1 cellular context compared by ENCODE assay signal in the genomic region with DNA sequence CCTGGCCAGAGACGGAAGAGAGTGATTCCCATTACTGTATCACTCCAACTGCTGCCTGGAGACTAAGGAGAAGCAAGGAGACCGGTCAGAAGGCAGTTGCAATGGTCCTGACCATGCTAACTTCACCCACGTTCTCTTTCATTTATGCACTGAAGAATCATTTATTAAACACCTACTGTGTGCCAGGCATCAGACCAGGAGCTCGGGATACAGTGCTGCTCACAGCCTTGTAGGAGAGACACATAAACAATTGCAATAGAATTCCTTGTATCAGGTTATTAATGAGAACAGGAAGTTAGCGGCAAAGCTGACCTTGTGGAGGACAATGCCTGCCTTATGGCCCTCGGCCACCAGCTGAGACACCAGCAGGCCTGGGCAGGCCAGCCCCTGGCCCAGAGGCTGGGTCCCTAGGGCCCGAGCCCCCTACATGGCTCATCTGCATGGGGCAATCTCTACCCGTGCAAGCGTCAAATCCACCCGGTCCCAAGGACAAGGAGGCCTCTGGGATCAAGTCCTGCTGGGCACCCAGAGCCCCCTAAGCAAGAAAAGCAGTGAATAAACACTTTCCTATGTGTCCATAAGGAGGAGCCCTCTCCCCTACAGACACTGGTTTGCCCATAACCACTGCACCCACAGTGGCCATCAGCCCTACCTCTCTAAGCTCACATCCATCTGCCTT.
TF ChIP-seq lines count a peak whose summit lies in the region.

No MANE protein-coding gene starts in this region.

TF ChIP-seq in GM12878, 131 proteins besides CTCF, POLR2A, EP300 and RAD21:
- TF ChIP-seq, protein P1, sequence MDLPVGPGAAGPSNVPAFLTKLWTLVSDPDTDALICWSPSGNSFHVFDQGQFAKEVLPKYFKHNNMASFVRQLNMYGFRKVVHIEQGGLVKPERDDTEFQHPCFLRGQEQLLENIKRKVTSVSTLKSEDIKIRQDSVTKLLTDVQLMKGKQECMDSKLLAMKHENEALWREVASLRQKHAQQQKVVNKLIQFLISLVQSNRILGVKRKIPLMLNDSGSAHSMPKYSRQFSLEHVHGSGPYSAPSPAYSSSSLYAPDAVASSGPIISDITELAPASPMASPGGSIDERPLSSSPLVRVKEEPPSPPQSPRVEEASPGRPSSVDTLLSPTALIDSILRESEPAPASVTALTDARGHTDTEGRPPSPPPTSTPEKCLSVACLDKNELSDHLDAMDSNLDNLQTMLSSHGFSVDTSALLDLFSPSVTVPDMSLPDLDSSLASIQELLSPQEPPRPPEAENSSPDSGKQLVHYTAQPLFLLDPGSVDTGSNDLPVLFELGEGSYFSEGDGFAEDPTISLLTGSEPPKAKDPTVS (IDR thresholded peaks at IDR 0.05; ENCODE audit: low read depth, low read length): no peak
- TF ChIP-seq MTA3 (IDR thresholded peaks at IDR 0.05; ENCODE audit: borderline replicate concordance, low read length) (no peak), ETV6 (conservative IDR thresholded peaks at IDR 0.05 in 1 of 2, IDR thresholded peaks at IDR 0.05 in 1 of 2; ENCODE audit: borderline replicate concordance in 1 of 2, low read depth in 1 of 2) (no peak), CREM (IDR thresholded peaks at IDR 0.05; ENCODE audit: low read depth) (no peak), TCF12 (IDR thresholded peaks at IDR 0.05; ENCODE audit: low read depth, low read length) (no peak), ATF7 (IDR thresholded peaks at IDR 0.05; ENCODE audit: low read depth) (no peak), POLR2AphosphoS2 (IDR thresholded peaks at IDR 0.05; ENCODE audit: low read depth, low read length) (no peak), EED (IDR thresholded peaks at IDR 0.05; ENCODE audit: low read depth) (no peak), PAX8 (IDR thresholded peaks at IDR 0.05) (no peak), CHD2 (IDR thresholded peaks at IDR 0.05; ENCODE audit: borderline replicate concordance, low read depth, low read length) (no peak), TARDBP (IDR thresholded peaks at IDR 0.05; ENCODE audit: borderline replicate concordance) (no peak), HDAC2 (IDR thresholded peaks at IDR 0.05) (no peak), JUNB (IDR thresholded peaks at IDR 0.05) (no peak), GATAD2B (conservative IDR thresholded peaks at IDR 0.05; ENCODE audit: low read depth) (no peak), PAX5 (IDR thresholded peaks at IDR 0.05; ENCODE audit: borderline replicate concordance, low read depth, low read length) (no peak), IKZF1 (conservative IDR thresholded peaks at IDR 0.05) (no peak), DPF2 (IDR thresholded peaks at IDR 0.05) (no peak)
- TF ChIP-seq, protein P2, sequence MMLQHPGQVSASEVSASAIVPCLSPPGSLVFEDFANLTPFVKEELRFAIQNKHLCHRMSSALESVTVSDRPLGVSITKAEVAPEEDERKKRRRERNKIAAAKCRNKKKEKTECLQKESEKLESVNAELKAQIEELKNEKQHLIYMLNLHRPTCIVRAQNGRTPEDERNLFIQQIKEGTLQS (IDR thresholded peaks at IDR 0.05; ENCODE audit: borderline replicate concordance, extremely low read depth, low read depth, low read length): no peak
- TF ChIP-seq, protein P3, sequence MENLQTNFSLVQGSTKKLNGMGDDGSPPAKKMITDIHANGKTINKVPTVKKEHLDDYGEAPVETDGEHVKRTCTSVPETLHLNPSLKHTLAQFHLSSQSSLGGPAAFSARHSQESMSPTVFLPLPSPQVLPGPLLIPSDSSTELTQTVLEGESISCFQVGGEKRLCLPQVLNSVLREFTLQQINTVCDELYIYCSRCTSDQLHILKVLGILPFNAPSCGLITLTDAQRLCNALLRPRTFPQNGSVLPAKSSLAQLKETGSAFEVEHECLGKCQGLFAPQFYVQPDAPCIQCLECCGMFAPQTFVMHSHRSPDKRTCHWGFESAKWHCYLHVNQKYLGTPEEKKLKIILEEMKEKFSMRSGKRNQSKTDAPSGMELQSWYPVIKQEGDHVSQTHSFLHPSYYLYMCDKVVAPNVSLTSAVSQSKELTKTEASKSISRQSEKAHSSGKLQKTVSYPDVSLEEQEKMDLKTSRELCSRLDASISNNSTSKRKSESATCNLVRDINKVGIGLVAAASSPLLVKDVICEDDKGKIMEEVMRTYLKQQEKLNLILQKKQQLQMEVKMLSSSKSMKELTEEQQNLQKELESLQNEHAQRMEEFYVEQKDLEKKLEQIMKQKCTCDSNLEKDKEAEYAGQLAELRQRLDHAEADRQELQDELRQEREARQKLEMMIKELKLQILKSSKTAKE (IDR thresholded peaks at IDR 0.05; ENCODE audit: low read depth, poor library complexity, severe bottlenecking): no peak
